8 cellular contexts compared by ENCODE assay signal in genomic region chr6:149060300-149060984, GRCh38.
DNase-seq lines count a peak whose midpoint lies in the region; ATAC-seq and TF ChIP-seq lines count a peak whose summit lies in the region.

No MANE protein-coding gene starts in this region.

- H3K4me1 ChIP-seq in SJCRH30: peaks cover 55% of the 10 kb centered on the region

- H3K4me3 ChIP-seq in SJCRH30: peak overlapping the region; percentile 45

- no peaks in the 10 kb centered on the region for H3K9me3 Mint-ChIP-seq in nephron progenitor cell

- H3K36me3 Mint-ChIP-seq in nephron progenitor cell (ENCODE audit: low read depth): no peaks in the 10 kb centered on the region

- H3K27me3 ChIP-seq in SJCRH30: no peaks in the 10 kb centered on the region

- H3K9me3 ChIP-seq in SJCRH30 (replicated peaks): no peaks in the 10 kb centered on the region

- peak overlapping the region; percentile 58 for H3K27ac ChIP-seq in SJCRH30

- H3K27me3 Mint-ChIP-seq in nephron progenitor cell (ENCODE audit: low read depth, poor library complexity): peaks cover 2% of the 10 kb centered on the region

- DNase-seq in SJCRH30: peak; percentile 68 to 79
- peak; percentile 31 for DNase-seq in activated naive CD4-positive, alpha-beta T cell treated with anti-CD3 and anti-CD28 coated beads, Interleukin-2, amount 50 U/mL, for 16 hours
- no peak for DNase-seq in nephron progenitor cell
- no peak for DNase-seq in dedifferentiated amniotic fluid mesenchymal stem cell (ENCODE audit: extremely low spot score)
- DNase-seq in NCI-H446 (lab: John Stamatoyannopoulos, UW): no peak
- no peak for DNase-seq in nucleus accumbens (lab: John Stamatoyannopoulos, UW)

- no peak overlapping the region for H3K4me3 Mint-ChIP-seq in nephron progenitor cell

- H3K27ac Mint-ChIP-seq in nephron progenitor cell: peak overlapping the region; percentile 85

- ATAC-seq in GM19035 (IDR thresholded peaks at IDR 0.05; ENCODE audit: unreplicated experiment) (peak; percentile 81), HG03103 (IDR thresholded peaks at IDR 0.05; ENCODE audit: low read depth, unreplicated experiment) (peak; percentile 53)

- H3K36me3 ChIP-seq in SJCRH30: no peaks in the 10 kb centered on the region

- TF ChIP-seq CTCF in nephron progenitor cell (IDR thresholded peaks at IDR 0.05): no peak

- peaks cover 71% of the 10 kb centered on the region for H3K4me1 Mint-ChIP-seq in nephron progenitor cell

Comparison
In these comparisons a context has a peak if more than half of its experiments do, and no peak if none do; other contexts are left out.
1. DNase-seq: peak in SJCRH30 (2 of 2) and activated naive CD4-positive, alpha-beta T cell treated with anti-CD3 and anti-CD28 coated beads, Interleukin-2, amount 50 U/mL, for 16 hours (single experiment); none in nephron progenitor cell (single experiment), dedifferentiated amniotic fluid mesenchymal stem cell (single experiment), NCI-H446 (0 of 2) and nucleus accumbens (0 of 56).